In the genomic region with DNA sequence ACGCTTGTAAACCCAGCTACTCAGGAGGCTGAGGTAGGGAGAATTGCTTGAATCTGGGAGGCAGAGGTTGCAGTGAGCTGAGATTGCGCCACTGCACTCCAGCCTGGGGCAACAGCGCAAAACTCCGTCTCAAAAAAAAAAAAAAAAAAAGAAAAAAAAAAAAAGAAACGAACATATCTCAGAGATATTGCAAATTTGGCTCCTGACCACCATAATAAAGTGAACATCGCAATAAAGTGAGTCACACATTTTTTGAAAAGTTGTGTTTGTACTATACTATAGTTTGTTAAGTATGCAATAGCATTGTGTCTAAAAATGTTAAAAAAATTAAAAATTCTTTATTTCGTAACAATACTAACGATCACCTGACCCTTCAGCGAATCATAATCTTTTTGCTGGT, we compare ENCODE assay signal across 26 cellular contexts. TPM values are rescaled to one million over a fixed set of nuclear protein-coding genes. Genes with fewer than 3 reads are reported as not detected.
"Had no signal": no experiment of that assay in that cellular context is flagged by ENCODE, and none has a peak within 500 bp of the region (broad histone marks: within the 10 kb centered on the region; RNA-seq: fewer than 3 reads in every experiment).

No MANE protein-coding gene starts in this region.

- DNase-seq: effector CD8-positive, alpha-beta T cell; endodermal cell; foreskin fibroblast; gastrocnemius medialis; head of caudate nucleus; kidney; natural killer cell; occipital lobe; ovary; posterior cingulate gyrus; psoas muscle; right cardiac atrium; spleen; stimulated activated CD4-positive, alpha-beta T cell treated with anti-CD3 and anti-CD28 coated beads, Interleukin-4, amount 100 ng/mL, for 4 hours; stimulated activated naive CD8-positive, alpha-beta T cell treated with anti-CD3 and anti-CD28 coated beads, Interleukin-15, Interleukin-2, amounts not matched to agents 100 U/mL and 50 U/mL, for 24 hours; substantia nigra; testis; tibial artery; upper lobe of left lung had no signal

- H3K4me3 ChIP-seq: gastrocnemius medialis, lung, ovary, psoas muscle, skin epidermis, spleen, testis, tibial artery, upper lobe of left lung had no signal

- H3K27ac ChIP-seq: epithelial cell of prostate, gastrocnemius medialis, ovary, psoas muscle, skin epidermis, spleen, testis, tibial artery, upper lobe of left lung had no signal

- H3K9me3 ChIP-seq: gastrocnemius medialis, ovary, psoas muscle, testis, tibial artery, upper lobe of left lung had no signal

- H3K4me1 ChIP-seq: gastrocnemius medialis, psoas muscle, spleen, testis, tibial artery, upper lobe of left lung had no signal

- H3K36me3 ChIP-seq: gastrocnemius medialis, ovary, spleen, tibial artery, upper lobe of left lung had no signal

- ATAC-seq: esophagus mucosa; gastrocnemius medialis; left lobe of liver; natural killer cell; psoas muscle; right cardiac atrium; stimulated activated memory B cell treated with anti-CD40 and anti-IgM and Interleukin-4, amounts not matched to agents 10 μg/mL and 1 μg/mL and 100 μg/mL, for 72 hours; stimulated activated naive CD8-positive, alpha-beta T cell treated with anti-CD3 and anti-CD28 coated beads, Interleukin-15, Interleukin-2, amounts not matched to agents 100 U/mL and 50 U/mL, for 24 hours had no signal

- H3K27me3 ChIP-seq: gastrocnemius medialis, ovary, testis, upper lobe of left lung had no signal

- FAIRE-seq: kidney, urothelium cell line had no signal

RNA-seq across cellular contexts. Expression of gene RSPH9, which starts 13.3 kb away (rescaled TPM):
- total RNA-seq: esophagus mucosa, left lobe of liver had no signal
